ENCODE assay signal across 1 cellular context in the genomic region with DNA sequence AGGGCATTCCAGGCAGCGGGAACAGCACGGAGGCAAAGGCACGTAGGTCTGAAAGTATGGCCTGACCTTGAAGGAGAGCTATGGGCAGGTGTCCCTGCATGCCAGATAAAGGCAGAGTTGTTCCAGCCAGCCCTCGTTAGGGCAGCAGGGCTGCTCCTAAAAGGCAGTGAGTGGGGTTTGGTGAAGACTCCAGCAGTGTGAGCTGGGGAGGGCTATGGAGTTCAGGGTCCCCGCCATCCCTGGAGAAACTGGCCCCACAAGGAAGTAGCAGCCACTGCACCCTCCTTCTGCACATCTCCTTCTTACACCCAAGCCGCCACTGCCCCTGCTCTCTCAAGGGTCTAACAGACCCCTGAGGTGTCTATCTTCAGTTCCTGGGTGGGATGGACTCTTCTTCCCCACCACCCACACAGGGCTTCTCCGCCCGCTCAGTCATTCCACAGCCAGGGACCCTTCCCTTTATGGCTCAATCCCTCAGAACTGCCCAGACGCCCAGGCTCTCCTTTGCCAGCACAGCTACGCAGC.
TF ChIP-seq lines count a peak whose summit lies in the region.

No MANE protein-coding gene starts in this region.

TF ChIP-seq in GM12878, 131 proteins besides CTCF, POLR2A, EP300 and RAD21:
- no peak for TF ChIP-seq ATF7 (IDR thresholded peaks at IDR 0.05; ENCODE audit: low read depth)
- TF ChIP-seq, protein P1, sequence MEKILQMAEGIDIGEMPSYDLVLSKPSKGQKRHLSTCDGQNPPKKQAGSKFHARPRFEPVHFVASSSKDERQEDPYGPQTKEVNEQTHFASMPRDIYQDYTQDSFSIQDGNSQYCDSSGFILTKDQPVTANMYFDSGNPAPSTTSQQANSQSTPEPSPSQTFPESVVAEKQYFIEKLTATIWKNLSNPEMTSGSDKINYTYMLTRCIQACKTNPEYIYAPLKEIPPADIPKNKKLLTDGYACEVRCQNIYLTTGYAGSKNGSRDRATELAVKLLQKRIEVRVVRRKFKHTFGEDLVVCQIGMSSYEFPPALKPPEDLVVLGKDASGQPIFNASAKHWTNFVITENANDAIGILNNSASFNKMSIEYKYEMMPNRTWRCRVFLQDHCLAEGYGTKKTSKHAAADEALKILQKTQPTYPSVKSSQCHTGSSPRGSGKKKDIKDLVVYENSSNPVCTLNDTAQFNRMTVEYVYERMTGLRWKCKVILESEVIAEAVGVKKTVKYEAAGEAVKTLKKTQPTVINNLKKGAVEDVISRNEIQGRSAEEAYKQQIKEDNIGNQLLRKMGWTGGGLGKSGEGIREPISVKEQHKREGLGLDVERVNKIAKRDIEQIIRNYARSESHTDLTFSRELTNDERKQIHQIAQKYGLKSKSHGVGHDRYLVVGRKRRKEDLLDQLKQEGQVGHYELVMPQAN (conservative IDR thresholded peaks at IDR 0.05) = no peak
- no peak for TF ChIP-seq TARDBP (IDR thresholded peaks at IDR 0.05; ENCODE audit: borderline replicate concordance)
- no peak for TF ChIP-seq KDM1A (IDR thresholded peaks at IDR 0.05; ENCODE audit: borderline replicate concordance)
- no peak for TF ChIP-seq BRCA1 (IDR thresholded peaks at IDR 0.05; ENCODE audit: low read depth, low read length)
- TF ChIP-seq JUNB (IDR thresholded peaks at IDR 0.05) = no peak
